14 cellular contexts compared by ENCODE assay signal in the genomic region with DNA sequence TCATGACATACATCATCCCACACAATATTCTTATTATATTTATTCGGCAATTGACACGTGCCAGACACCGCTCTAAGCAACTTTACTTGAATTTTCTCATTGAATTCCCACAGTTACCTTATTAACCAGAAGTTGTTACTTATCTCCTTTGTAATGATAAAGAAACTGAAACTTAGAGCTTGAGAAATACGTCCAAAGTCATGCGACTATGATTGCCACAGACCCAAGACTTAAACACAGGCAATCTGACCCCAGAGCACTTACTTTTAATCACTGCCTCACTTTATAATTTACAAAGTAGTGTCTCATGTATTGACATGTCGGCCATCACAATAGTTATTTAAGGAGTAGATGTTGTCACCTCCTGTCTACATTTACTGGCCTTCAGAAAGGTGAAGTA.
DNase-seq lines count a peak whose midpoint lies in the region; TF ChIP-seq lines count a peak whose summit lies in the region.
"Had no signal": no experiment of that assay in that cellular context is flagged by ENCODE, and none has a peak within 500 bp of the region (broad histone marks: within the 10 kb centered on the region; RNA-seq: fewer than 3 reads in every experiment).

No MANE protein-coding gene starts in this region.

- no peak for TF ChIP-seq EP300 in stomach (IDR thresholded peaks at IDR 0.05)

- H3K4me1 ChIP-seq in hepatocyte (ENCODE audit: insufficient read depth) (no peaks in the 10 kb centered on the region), stomach (peaks cover 0 to 24% (median 6%) of the 10 kb centered on the region in 4 donors), OCI-LY7 (ENCODE audit: insufficient read depth, low read length, poor library complexity, severe bottlenecking) (no peaks in the 10 kb centered on the region)
- H3K4me1 ChIP-seq: BLaER1 treated with 17β-estradiol and CSF1 and Interleukin-3, amounts not matched to agents 10 nM and 100 nM had no signal

- H3K27me3 ChIP-seq in hepatocyte (no peaks in the 10 kb centered on the region), stomach (no peaks in the 10 kb centered on the region)
- H3K27me3 ChIP-seq: BLaER1 treated with 17β-estradiol and CSF1 and Interleukin-3, amounts not matched to agents 10 nM and 100 nM had no signal

- TF ChIP-seq CTCF in hepatocyte (IDR thresholded peaks at IDR 0.05; ENCODE audit: poor library complexity) (no peak), stomach (IDR thresholded peaks at IDR 0.05) (no peak), OCI-LY7 (conservative IDR thresholded peaks at IDR 0.05; ENCODE audit: low read length) (no peak)

- H3K9me3 ChIP-seq in hepatocyte (ENCODE audit: low read depth) (no peaks in the 10 kb centered on the region), stomach (no peaks in the 10 kb centered on the region), OCI-LY7 (ENCODE audit: low read length) (no peaks in the 10 kb centered on the region)
- H3K9me3 ChIP-seq: BLaER1 treated with 17β-estradiol and CSF1 and Interleukin-3, amounts not matched to agents 10 nM and 100 nM had no signal

- CTCF ChIA-PET in OCI-LY7 (lab: Charles Lee; ENCODE audit: unreplicated experiment): no interaction called here

- H3K79me2 ChIP-seq in hepatocyte (no peaks in the 10 kb centered on the region), OCI-LY7 (ENCODE audit: insufficient read depth, low read depth, low read length) (no peaks in the 10 kb centered on the region)

- no peaks in the 10 kb centered on the region for H3K9me2 ChIP-seq in hepatocyte (replicated peaks; ENCODE audit: insufficient read depth)
- H3K9me2 ChIP-seq in OCI-LY7 (ENCODE audit: insufficient read depth, low read length): no peaks in the 10 kb centered on the region

- intact Hi-C loops in stomach (cut with DNase I; ENCODE audit: low total_unique reads) (no loop called here), OCI-LY7 (cut with micrococcal nuclease; ENCODE audit: unreplicated experiment) (no loop called here)

- DNase-seq in CD1c-positive myeloid dendritic cell (ENCODE audit: extremely low spot score) (peak; percentile 45), NOMO-1 (lab: John Stamatoyannopoulos, UW; ENCODE audit: unreplicated experiment in 2 of 2) (peak; percentile 46 to 90), hepatocyte (ENCODE audit: low spot score) (no peak), stomach (no peak), GF-D8 (lab: John Stamatoyannopoulos, UW) (no peak), OCI-LY7 (ENCODE audit: low spot score) (no peak)
- no peak for DNase-seq in stimulated activated CD4-positive, alpha-beta T cell treated with anti-CD3 and anti-CD28 coated beads, Interleukin-2, amount 100 ng/mL, for 48 hours
- DNase-seq: DMS 273 treated with DMSO at 0.1 percent for 48 hours; GDM1; H9; NCI-H187; NCI-H69; NK-92 treated with Interleukin-12 subunit alpha and Interleukin-12 subunit beta, amount 100 ng/mL, for 24 hours had no signal

- H3K4me2 ChIP-seq in hepatocyte (peak overlapping the region; percentile 38), OCI-LY7 (ENCODE audit: low read length) (no peak overlapping the region)
- H3K4me2 ChIP-seq: BLaER1 treated with 17β-estradiol and CSF1 and Interleukin-3, amounts not matched to agents 10 nM and 100 nM had no signal

- peak overlapping the region; percentile 10 for H2AFZ ChIP-seq in hepatocyte
- no peak overlapping the region for H2AFZ ChIP-seq in OCI-LY7 (ENCODE audit: low read length)

- H3K27ac ChIP-seq in hepatocyte: peak overlapping the region; percentile 55
- peak overlapping the region in 4 of 5 donors; percentile 20 to 78 (median 58) for H3K27ac ChIP-seq in stomach
- no peak overlapping the region for H3K27ac ChIP-seq in OCI-LY7 (ENCODE audit: low read depth, low read length, poor library complexity, severe bottlenecking)
- H3K27ac ChIP-seq: BLaER1 treated with 17β-estradiol and CSF1 and Interleukin-3, amounts not matched to agents 10 nM and 100 nM had no signal

- H4K20me1 ChIP-seq in hepatocyte (ENCODE audit: insufficient read depth, poor library complexity, severe bottlenecking): no peaks in the 10 kb centered on the region
- no peaks in the 10 kb centered on the region for H4K20me1 ChIP-seq in OCI-LY7 (ENCODE audit: insufficient read depth, low read length)
- H4K20me1 ChIP-seq: BLaER1 treated with 17β-estradiol and CSF1 and Interleukin-3, amounts not matched to agents 10 nM and 100 nM had no signal

- no peak for TF ChIP-seq POLR2A in stomach (IDR thresholded peaks at IDR 0.05)

- POLR2A ChIA-PET in OCI-LY7 (lab: Charles Lee): no interaction called here

- WGBS in hepatocyte (ENCODE audit: low lambda C conversion rate, missing lambda C conversion rate): 73% methylated on average over 6 of the region's 6 CpGs
- 35 to 59% (median 56%) methylated on average over 6 of the region's 6 CpGs for WGBS in stomach, 5 donors

- no peaks in the 10 kb centered on the region for H3K36me3 ChIP-seq in hepatocyte (replicated peaks; ENCODE audit: insufficient read depth, low read depth)
- H3K36me3 ChIP-seq in stomach: peaks cover 0 to 5% (median 0%) of the 10 kb centered on the region in 4 donors
- H3K36me3 ChIP-seq in OCI-LY7 (ENCODE audit: insufficient read depth, low read length): no peaks in the 10 kb centered on the region
- H3K36me3 ChIP-seq: BLaER1 treated with 17β-estradiol and CSF1 and Interleukin-3, amounts not matched to agents 10 nM and 100 nM had no signal

- no TSS peak for BruUV-seq in OCI-LY7 (replicated peaks; lab: Mats Ljungman, UMichigan)

- no peak overlapping the region for H3K4me3 ChIP-seq in hepatocyte
- H3K4me3 ChIP-seq in stomach: no peak overlapping the region
- no peak overlapping the region for H3K4me3 ChIP-seq in OCI-LY7 (ENCODE audit: low read depth, low read length, poor library complexity, severe bottlenecking)
- H3K4me3 ChIP-seq: BLaER1 treated with 17β-estradiol and CSF1 and Interleukin-3, amounts not matched to agents 10 nM and 100 nM had no signal

Comparison
In these comparisons a context has a peak if more than half of its experiments do, and no peak if none do; other contexts are left out.
1. DNase-seq: peak in CD1c-positive myeloid dendritic cell (single experiment) and NOMO-1 (2 of 2); none in hepatocyte (single experiment), stomach (single experiment), GF-D8 (single experiment), stimulated activated CD4-positive, alpha-beta T cell treated with anti-CD3 and anti-CD28 coated beads, Interleukin-2, amount 100 ng/mL, for 48 hours (0 of 2) and OCI-LY7 (single experiment).